In the genomic region with DNA sequence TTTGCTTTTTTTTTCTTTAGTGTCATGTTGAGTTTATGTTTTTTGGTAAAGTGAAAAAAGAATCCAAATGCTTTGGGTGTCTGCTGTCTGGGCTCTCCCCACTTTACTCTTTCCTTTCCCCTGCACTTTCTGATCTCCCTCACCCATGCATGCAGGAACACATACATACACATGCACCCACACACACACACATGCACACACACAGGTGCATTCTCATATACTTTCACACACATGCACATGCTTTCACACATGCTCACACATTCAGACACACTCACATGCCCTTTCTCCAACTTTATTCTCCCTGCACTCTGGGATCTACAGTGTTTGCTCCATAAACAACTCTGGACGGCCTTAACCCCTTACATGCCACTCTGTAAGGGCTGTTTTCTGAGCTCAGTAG, we compare ENCODE assay signal across 24 cellular contexts. TPM values are rescaled to one million over a fixed set of nuclear protein-coding genes. Genes with fewer than 3 reads are reported as not detected.
"Had no signal": no experiment of that assay in that cellular context is flagged by ENCODE, and none has a peak within 500 bp of the region (broad histone marks: within the 10 kb centered on the region; RNA-seq: fewer than 3 reads in every experiment).

No MANE protein-coding gene starts in this region.

- H3K4me3 ChIP-seq: MG63, SJSA1, SK-N-MC had no signal

- DNase-seq: Karpas-422, KG1, MG63, NCI-H1092, NCI-H1105 treated with DMSO at 0.1 percent for 48 hours, NCI-H1417 treated with DMSO at 0.1 percent for 48 hours, NCI-H146, NCI-H1694 treated with DMSO at 0.1 percent for 48 hours, NCI-H2029, NCI-H2081 treated with DMSO at 0.1 percent for 48 hours, NCI-H2171, NCI-H226, NCI-H446, NCI-H510A, NCI-H524 treated with DMSO at 0.1 percent for 48 hours, NCI-H774, Right ventricle myocardium superior, RPMI8226, SIG-M5 had no signal

- H3K27me3 ChIP-seq: SJSA1 had no signal

- FAIRE-seq: HTR-8/SVneo, RCC 7860 had no signal

- H3K9me3 ChIP-seq: MG63, SJSA1 had no signal

- H3K36me3 ChIP-seq: MG63, SJSA1 had no signal

- H3K27ac ChIP-seq: HL-60, SJSA1, SK-N-MC had no signal

- H3K4me1 ChIP-seq: SJSA1 had no signal

RNA-seq across cellular contexts. Expression of a gene that starts 46.4 kb away (rescaled TPM):
- total RNA-seq: SJSA1 had no signal
